Comparison of ENCODE assay signal across 15 cellular contexts in the genomic region with DNA sequence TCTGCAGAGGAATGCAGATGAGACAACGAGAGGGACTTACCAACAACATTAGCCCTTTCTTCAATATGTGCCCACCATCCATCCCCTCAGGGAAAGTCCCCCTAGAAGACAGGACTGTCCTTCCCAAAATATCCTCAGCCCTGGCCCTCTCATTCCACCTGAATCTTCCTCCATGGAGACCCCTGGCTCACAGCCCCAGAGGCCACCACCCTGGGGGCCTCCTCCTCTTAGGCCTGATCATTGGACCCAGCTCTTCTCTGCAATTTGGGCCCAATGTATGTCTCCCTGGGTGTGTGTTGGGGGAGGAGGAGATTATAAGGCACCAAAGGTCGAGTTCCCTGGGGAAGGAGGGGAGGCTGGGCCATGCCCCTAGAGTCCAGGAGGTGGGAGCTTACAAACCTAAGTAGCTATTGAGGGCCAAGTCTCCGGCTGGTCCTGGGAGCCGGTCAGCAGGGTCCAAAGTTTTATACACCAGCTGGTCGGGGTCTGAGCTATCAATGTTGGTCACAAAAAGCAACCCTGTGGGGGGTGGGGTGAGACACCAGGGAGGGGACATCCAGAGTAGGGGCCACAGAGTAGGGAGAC. TPM values are rescaled to one million over a fixed set of nuclear protein-coding genes. Genes with fewer than 3 reads are reported as not detected.
DNase-seq lines count a peak whose midpoint lies in the region; ATAC-seq, FAIRE-seq and TF ChIP-seq lines count a peak whose summit lies in the region.
"Had no signal": no experiment of that assay in that cellular context is flagged by ENCODE, and none has a peak within 500 bp of the region (broad histone marks: within the 10 kb centered on the region; RNA-seq: fewer than 3 reads in every experiment).

No MANE protein-coding gene starts in this region.

- H3K4me3 ChIP-seq in H7 (ENCODE audit: insufficient read depth, low read depth, low read length) (no peak overlapping the region), RWPE2 (ENCODE audit: severe bottlenecking) (no peak overlapping the region), spleen (no peak overlapping the region)
- H3K4me3 ChIP-seq: BLaER1, Peyer's patch had no signal

- H3K9me3 ChIP-seq in RWPE2 (ENCODE audit: severe bottlenecking) (no peaks in the 10 kb centered on the region), spleen (no peaks in the 10 kb centered on the region)
- H3K9me3 ChIP-seq: BLaER1, Peyer's patch had no signal

- intact Hi-C loops in spleen (cut with DNase I; ENCODE audit: low total_unique reads), result no loop called here

- ATAC-seq in RWPE2 (ENCODE audit: low read depth) (no peak), GM21786 (IDR thresholded peaks at IDR 0.05; ENCODE audit: unreplicated experiment) (no peak)

- DNase-seq in H7, result peak; percentile 26
- DNase-seq in RWPE2 (ENCODE audit: low spot score), result peak; percentile 27
- DNase-seq in mesenteric fat pad (ENCODE audit: low spot score), result peak; percentile 76
- peak; percentile 55 for DNase-seq in spleen
- no peak for DNase-seq in AG20443 (ENCODE audit: low spot score)
- DNase-seq in urothelium cell line (ENCODE audit: low spot score), result no peak
- DNase-seq: GF-D8, NCI-H1417, NCI-H1930, NCI-H2171 treated with DMSO at 0.1 percent for 48 hours, NCI-H82, Peyer's patch had no signal

- no peak for TF ChIP-seq POLR2A in spleen (IDR thresholded peaks at IDR 0.05)

- peaks cover 6% of the 10 kb centered on the region for H3K4me1 ChIP-seq in RWPE2 (ENCODE audit: insufficient read depth, poor library complexity, severe bottlenecking)
- H3K4me1 ChIP-seq in spleen, result peaks cover 0 to 5% (median 0%) of the 10 kb centered on the region in 6 donors
- H3K4me1 ChIP-seq: BLaER1 had no signal

- TF ChIP-seq CTCF in RWPE2 (IDR thresholded peaks at IDR 0.05; ENCODE audit: poor library complexity, severe bottlenecking) (no peak), spleen (IDR thresholded peaks at IDR 0.05 in 8 of 11, conservative IDR thresholded peaks at IDR 0.05 in 3 of 11) (no peak)

- 76 to 81% (median 78%) methylated on average over 5 of the region's 5 CpGs for WGBS in spleen, 5 donors

- H3K27ac ChIP-seq in RWPE2 (ENCODE audit: poor library complexity, severe bottlenecking) (no peak overlapping the region), spleen (no peak overlapping the region)
- H3K27ac ChIP-seq: BLaER1, Peyer's patch had no signal

- no peak for FAIRE-seq in urothelium cell line (lab: Jason Lieb, UNC)
- FAIRE-seq: H1 had no signal

- H3K27me3 ChIP-seq in H7 (ENCODE audit: control insufficient read depth, insufficient read depth, low read length) (no peaks in the 10 kb centered on the region), RWPE2 (ENCODE audit: insufficient read depth, poor library complexity, severe bottlenecking) (no peaks in the 10 kb centered on the region), spleen (replicated peaks in 1 of 7) (no peaks in the 10 kb centered on the region)
- H3K27me3 ChIP-seq: BLaER1, Peyer's patch had no signal

- peaks cover 3% of the 10 kb centered on the region for H3K36me3 ChIP-seq in H7 (replicated peaks; ENCODE audit: control insufficient read depth, insufficient read depth, low read length)
- no peaks in the 10 kb centered on the region for H3K36me3 ChIP-seq in RWPE2 (ENCODE audit: low read depth)
- peaks cover 0 to 22% (median 0%) of the 10 kb centered on the region in 6 donors for H3K36me3 ChIP-seq in spleen
- H3K36me3 ChIP-seq: BLaER1, Peyer's patch had no signal

RNA-seq across cellular contexts. Expression of a gene that starts 8.1 kb away (rescaled TPM):
- total RNA-seq in H7 (2014; rRNA removed; shearing (Covaris generic)), result 38.0 and 46.1 TPM in 2 replicates
- total RNA-seq in mesenteric fat pad (536 TPM), spleen (10 to 100 TPM; 13.8 to 93.2 (median 24.7) TPM)
- 10 to 100 TPM in 1 of 3 donors, 1 to 10 TPM in 2; 4.4 to 18.0 (median 8.6) TPM for polyA plus RNA-seq in spleen

RNA-seq across cellular contexts. Expression of a gene that starts 16.3 kb away (rescaled TPM):
- 59.6 and 76.9 TPM in 2 replicates for total RNA-seq in H7 (2014; rRNA removed; shearing (Covaris generic))
- 136 TPM for total RNA-seq in mesenteric fat pad
- total RNA-seq in spleen, result 100 to 1,000 TPM; 113 to 228 (median 141) TPM
- 100 to 1,000 TPM; 278 to 304 (median 282) TPM for polyA plus RNA-seq in spleen

RNA-seq across cellular contexts. Expression of a gene that starts 20.6 kb away (rescaled TPM):
- total RNA-seq in H7 (2014; rRNA removed; shearing (Covaris generic)), result 2.1 and 4.2 TPM in 2 replicates
- total RNA-seq in mesenteric fat pad (123 TPM), spleen (10 to 100 TPM in 5 of 7 donors, 1 to 10 TPM in 2; 7.4 to 17.4 (median 15.5) TPM)
- 10 to 100 TPM in 1 of 3 donors, 1 to 10 TPM in 2; 4.7 to 12.1 (median 9.9) TPM for polyA plus RNA-seq in spleen

RNA-seq across cellular contexts. Expression of a gene that starts 29.2 kb away (rescaled TPM):
- total RNA-seq in H7 (2014; rRNA removed; shearing (Covaris generic)), result 314 and 321 TPM in 2 replicates
- 1,545 TPM for total RNA-seq in mesenteric fat pad
- 100 to 1,000 TPM; 440 to 750 (median 627) TPM for total RNA-seq in spleen
- polyA plus RNA-seq in spleen, result 100 to 1,000 TPM; 395 to 693 (median 509) TPM

RNA-seq across cellular contexts. Expression of a gene that starts 43.4 kb away (rescaled TPM):
- total RNA-seq in H7 (2014; rRNA removed; shearing (Covaris generic)), result 11.1 and 13.7 TPM in 2 replicates
- total RNA-seq in mesenteric fat pad (5.8 TPM), spleen (10 to 100 TPM in 5 of 7 donors, 1 to 10 TPM in 2; 6.1 to 14.5 (median 10.7) TPM)
- polyA plus RNA-seq in spleen, result 1 to 10 TPM; 3.5 to 5.5 (median 4.0) TPM

Comparison
In these comparisons a context has a peak if more than half of its experiments do, and no peak if none do; other contexts are left out.
1. DNase-seq: peak in H7 (single experiment), RWPE2 (single experiment), mesenteric fat pad (single experiment) and spleen (single experiment); none in AG20443 (single experiment) and urothelium cell line (single experiment).